ENCODE assay signal across 19 cellular contexts in the genomic region with DNA sequence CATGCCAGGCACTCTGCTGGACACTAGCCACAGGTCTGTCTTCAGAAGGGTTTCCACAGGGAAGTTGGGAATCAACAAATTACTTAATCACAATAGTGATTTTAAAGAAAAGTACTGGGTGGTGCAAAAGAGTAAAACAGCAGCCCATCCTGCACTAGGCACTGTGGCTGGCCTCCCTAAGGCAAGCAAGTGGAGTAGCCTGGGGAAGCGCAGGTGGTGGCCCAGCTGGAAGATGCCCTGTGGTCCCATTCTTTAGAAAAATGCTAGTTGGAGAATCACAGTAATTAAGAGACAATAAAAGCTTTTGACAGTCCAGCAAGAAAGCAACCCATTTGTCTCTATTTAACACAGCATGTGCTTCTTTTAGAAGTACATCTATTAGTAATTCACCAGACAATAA.
A peak's percentile ranks its signal among the peaks of the same experiment; 100 is the strongest.
DNase-seq lines count a peak whose midpoint lies in the region; ATAC-seq, FAIRE-seq and TF ChIP-seq lines count a peak whose summit lies in the region.
"Had no signal": no experiment of that assay in that cellular context is flagged by ENCODE, and none has a peak within 500 bp of the region (broad histone marks: within the 10 kb centered on the region; RNA-seq: fewer than 3 reads in every experiment).

No MANE protein-coding gene starts in this region.

- H3K56ac ChIP-seq in H1 (replicated peaks; ENCODE audit: insufficient read length, low read depth, low read length): no peak overlapping the region

- TF ChIP-seq RAD21 in H1 (IDR thresholded peaks at IDR 0.05 in 1 of 2, conservative IDR thresholded peaks at IDR 0.05 in 1 of 2; ENCODE audit: low read depth in 2 of 2, low read length in 2 of 2): no peak

- H3K27me3 ChIP-seq in H1 (replicated peaks in 1 of 4; ENCODE audit: control insufficient read depth in 3 of 4, extremely low read depth in 1 of 4, insufficient read depth in 3 of 4, low read length in 3 of 4) (no peaks in the 10 kb centered on the region), ovary (no peaks in the 10 kb centered on the region)
- H3K27me3 ChIP-seq: SJCRH30 had no signal

- DNase-seq in NCI-H146 treated with DMSO at 0.1 percent for 48 hours (lab: John Stamatoyannopoulos, UW; ENCODE audit: unreplicated experiment) (peak; percentile 94), NCI-H345 (lab: John Stamatoyannopoulos, UW) (peak; percentile 55), H1 (ENCODE audit: low read depth in 1 of 2, low spot score in 2 of 2) (no peak), ovary (no peak)
- DNase-seq in activated CD4-positive, alpha-beta T cell treated with anti-CD3 and anti-CD28 coated beads, Interleukin-2, amount 10 ng/mL, durations not matched to agents 7 days and 5 days: no peak
- DNase-seq: ACHN, GDM1, GM23248, KBM-7, NCI-H1105, NCI-H187 treated with DMSO at 0.1 percent for 48 hours, NCI-H524, SJCRH30 had no signal

- H3K18ac ChIP-seq in H1 (ENCODE audit: extremely low read depth, low read length): no peak overlapping the region

- intact Hi-C loops in ovary (cut with DNase I): no loop called here

- H2AK5ac ChIP-seq in H1 (ENCODE audit: low read depth, low read length): no peak overlapping the region

- TF ChIP-seq POLR2A in H1 (IDR thresholded peaks at IDR 0.05; ENCODE audit: control extremely low read depth in 1 of 2, low read depth in 2 of 2, low read length in 2 of 2) (no peak), ovary (IDR thresholded peaks at IDR 0.05) (no peak)

- H4K5ac ChIP-seq in H1 (ENCODE audit: insufficient read length, low read depth, low read length): no peak overlapping the region

- FAIRE-seq in H1 (lab: Jason Lieb, UNC): no peak
- FAIRE-seq: GM12878 had no signal

- no peak overlapping the region for H2BK15ac ChIP-seq in H1 (ENCODE audit: low read length)

- H3K27me3 Mint-ChIP-seq in activated CD4-positive, alpha-beta T cell treated with anti-CD3 and anti-CD28 coated beads, Interleukin-2, amount 10 ng/mL, durations not matched to agents 7 days and 5 days: no peaks in the 10 kb centered on the region

- no peaks in the 10 kb centered on the region for H3K36me3 Mint-ChIP-seq in activated CD4-positive, alpha-beta T cell treated with anti-CD3 and anti-CD28 coated beads, Interleukin-2, amount 10 ng/mL, durations not matched to agents 7 days and 5 days (ENCODE audit: low read depth)

- H2AFZ ChIP-seq in H1 (ENCODE audit: low read length): no peak overlapping the region
- H2AFZ ChIP-seq: GM23248 had no signal

- no peak overlapping the region for H3K27ac Mint-ChIP-seq in activated CD4-positive, alpha-beta T cell treated with anti-CD3 and anti-CD28 coated beads, Interleukin-2, amount 10 ng/mL, durations not matched to agents 7 days and 5 days

- H3K36me3 ChIP-seq in H1 (ENCODE audit: control insufficient read depth in 2 of 4, insufficient read depth in 4 of 4, low read length in 3 of 4): no peaks in the 10 kb centered on the region
- no peaks in the 10 kb centered on the region for H3K36me3 ChIP-seq in ovary
- H3K36me3 ChIP-seq: SJCRH30 had no signal

- no peaks in the 10 kb centered on the region for H3K79me1 ChIP-seq in H1 (ENCODE audit: low read depth, low read length)

- TF ChIP-seq EP300 in H1 (IDR thresholded peaks at IDR 0.05; ENCODE audit: borderline replicate concordance in 1 of 2, low read depth in 2 of 2, low read length in 2 of 2): no peak
- TF ChIP-seq EP300 in ovary (IDR thresholded peaks at IDR 0.05): no peak

- POLR2A ChIA-PET in H1 (lab: Charles Lee; ENCODE audit: partially characterized antibody): no interaction called here
- POLR2A ChIA-PET in activated CD4-positive, alpha-beta T cell treated with anti-CD3 and anti-CD28 coated beads, Interleukin-2, amount 10 ng/mL, durations not matched to agents 7 days and 5 days (lab: Charles Lee): no interaction called here

- no peak overlapping the region for H4K8ac ChIP-seq in H1 (ENCODE audit: extremely low read depth, insufficient read depth, low read length)

- TF ChIP-seq CTCF in H1 (IDR thresholded peaks at IDR 0.05; ENCODE audit: control extremely low read depth in 1 of 3, insufficient read depth in 1 of 3, low read depth in 1 of 3, low read length in 3 of 3) (no peak), ovary (IDR thresholded peaks at IDR 0.05) (no peak)

- no peak overlapping the region for H2BK20ac ChIP-seq in H1 (ENCODE audit: low read length)

- H3K9me3 Mint-ChIP-seq in activated CD4-positive, alpha-beta T cell treated with anti-CD3 and anti-CD28 coated beads, Interleukin-2, amount 10 ng/mL, durations not matched to agents 7 days and 5 days: no peaks in the 10 kb centered on the region

- no peak overlapping the region for H4K91ac ChIP-seq in H1 (replicated peaks; ENCODE audit: insufficient read length, low read length)

- no peak overlapping the region for H2BK12ac ChIP-seq in H1 (ENCODE audit: low read depth, low read length)

- WGBS in H1 (ENCODE audit: extremely low coverage in 1 of 2, insufficient coverage in 1 of 2, insufficient read length in 1 of 2, insufficient replicate concordance in 2 of 2, low coverage in 1 of 2, low lambda C conversion rate in 2 of 2, missing lambda C conversion rate in 1 of 2), 2 experiments: 86% methylated on average over 1 of the region's 1 CpG; no CpG with 5 or more reads in 1 of the 2 experiments
- 43 to 97% (median 96%) methylated on average over 1 of the region's 1 CpG for WGBS in ovary, 3 donors

- H3K4me1 ChIP-seq in H1 (replicated peaks in 1 of 4; ENCODE audit: control insufficient read depth in 3 of 4, insufficient read depth in 4 of 4, low read length in 3 of 4): peaks cover 0 to 6% (median under 1%) of the 10 kb centered on the region in 4 experiments; a peak in 3 of 7 replicates
- H3K4me1 ChIP-seq in ovary (ENCODE audit: insufficient read depth): no peaks in the 10 kb centered on the region

- H3K9me3 ChIP-seq in H1 (ENCODE audit: insufficient read depth in 2 of 2, low read depth in 1 of 2, low read length in 1 of 2): no peaks in the 10 kb centered on the region
- H3K9me3 ChIP-seq in ovary: no peaks in the 10 kb centered on the region
- H3K9me3 ChIP-seq: SJCRH30 had no signal

- H3K4me3 ChIP-seq in H1 (ENCODE audit: extremely low read depth in 1 of 4, insufficient read depth in 2 of 4, low read depth in 3 of 4, low read length in 4 of 4) (no peak overlapping the region), ovary (no peak overlapping the region)
- H3K4me3 ChIP-seq: GM12878, GM23248, SJCRH30 had no signal

- no peaks in the 10 kb centered on the region for H3K4me1 Mint-ChIP-seq in activated CD4-positive, alpha-beta T cell treated with anti-CD3 and anti-CD28 coated beads, Interleukin-2, amount 10 ng/mL, durations not matched to agents 7 days and 5 days

- H2BK120ac ChIP-seq in H1 (replicated peaks; ENCODE audit: low read depth, low read length): no peak overlapping the region

- H2BK5ac ChIP-seq in H1 (ENCODE audit: low read depth, low read length): no peak overlapping the region

- no peak overlapping the region for H3K9ac ChIP-seq in H1 (replicated peaks in 1 of 4; ENCODE audit: extremely low read depth in 1 of 4, low read depth in 3 of 4, low read length in 3 of 4)
- H3K9ac ChIP-seq: GM23248 had no signal

- CTCF ChIA-PET in H1 (lab: Charles Lee; ENCODE audit: partially characterized antibody): interaction anchor here (1.0 to 2.5 kb wide), 6 partner anchors 9 to 356 kb away, joined by 3 to 8 read pairs (median 4); no protein-coding TSS in a partner anchor
- CTCF ChIA-PET in activated CD4-positive, alpha-beta T cell treated with anti-CD3 and anti-CD28 coated beads, Interleukin-2, amount 10 ng/mL, durations not matched to agents 7 days and 5 days (lab: Charles Lee): no interaction called here

- H4K20me1 ChIP-seq in H1 (replicated peaks in 1 of 2; ENCODE audit: control insufficient read depth in 1 of 2, insufficient read depth in 2 of 2, low read length in 2 of 2): no peaks in the 10 kb centered on the region

- no peak overlapping the region for H3K14ac ChIP-seq in H1 (ENCODE audit: insufficient read length)

- no peak overlapping the region for H3K4ac ChIP-seq in H1 (replicated peaks; ENCODE audit: insufficient read length, low read depth, low read length)

- no peak overlapping the region for H3K4me3 Mint-ChIP-seq in activated CD4-positive, alpha-beta T cell treated with anti-CD3 and anti-CD28 coated beads, Interleukin-2, amount 10 ng/mL, durations not matched to agents 7 days and 5 days

- no peak overlapping the region for H3K27ac ChIP-seq in H1 (ENCODE audit: low read depth, low read length)
- no peak overlapping the region for H3K27ac ChIP-seq in ovary
- H3K27ac ChIP-seq: C4-2B, GM23248, SJCRH30 had no signal

- no peak for ATAC-seq in HG02623 (IDR thresholded peaks at IDR 0.05; ENCODE audit: unreplicated experiment)
- ATAC-seq in GM18870 (IDR thresholded peaks at IDR 0.05; ENCODE audit: unreplicated experiment): no peak
- ATAC-seq: GM12878, HCT116, Panc1 had no signal

- no peaks in the 10 kb centered on the region; the same call in 1 of the 2 replicates for H3K23me2 ChIP-seq in H1 (ENCODE audit: low read depth, low read length)

- no peaks in the 10 kb centered on the region for H3K79me2 ChIP-seq in H1 (ENCODE audit: control insufficient read depth in 1 of 2, insufficient read depth in 2 of 2, low read length in 2 of 2)

- H3K23ac ChIP-seq in H1 (ENCODE audit: insufficient read length): no peak overlapping the region

- no peak overlapping the region; a peak in 1 of 4 replicates for H3K4me2 ChIP-seq in H1 (ENCODE audit: insufficient read depth in 1 of 2, low read depth in 2 of 2, low read length in 2 of 2)

TF ChIP-seq in H1, 55 proteins besides CTCF, POLR2A, EP300 and RAD21:
- peak; percentile 20 for TF ChIP-seq NANOG (IDR thresholded peaks at IDR 0.05; ENCODE audit: insufficient read depth, low read depth, low read length, poor library complexity, severe bottlenecking)
- TF ChIP-seq HDAC2 (IDR thresholded peaks at IDR 0.05; ENCODE audit: borderline replicate concordance in 1 of 2, low read depth in 2 of 2, low read length in 2 of 2): no peak

Comparison
In these comparisons a context has a peak if more than half of its experiments do, and no peak if none do; other contexts are left out.
1. DNase-seq: peak in NCI-H146 treated with DMSO at 0.1 percent for 48 hours (single experiment) and NCI-H345 (single experiment); none in H1 (0 of 2), activated CD4-positive, alpha-beta T cell treated with anti-CD3 and anti-CD28 coated beads, Interleukin-2, amount 10 ng/mL, durations not matched to agents 7 days and 5 days (single experiment) and ovary (0 of 5).